ENCODE assay signal across 20 cellular contexts in the genomic region with DNA sequence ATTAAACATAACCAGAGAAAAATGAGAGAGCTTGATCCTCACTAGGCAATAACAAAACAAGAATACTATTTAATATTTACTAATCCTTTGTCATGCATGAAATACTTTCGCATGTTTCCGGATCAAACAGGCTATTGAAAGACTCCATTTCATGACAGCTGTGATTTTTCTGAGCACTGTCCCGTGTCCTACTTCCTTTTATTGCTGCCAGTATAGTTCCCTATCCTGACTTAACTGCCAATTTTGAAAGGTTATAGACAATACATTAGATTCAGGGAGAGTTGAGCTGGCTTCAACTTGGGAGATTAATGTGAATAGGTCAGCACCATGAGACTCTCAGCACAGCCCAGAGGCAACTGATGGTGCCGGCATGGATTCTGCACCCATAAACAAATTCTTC.
A peak's percentile ranks its signal among the peaks of the same experiment; 100 is the strongest.
DNase-seq lines count a peak whose midpoint lies in the region; ATAC-seq and TF ChIP-seq lines count a peak whose summit lies in the region.
"Had no signal": no experiment of that assay in that cellular context is flagged by ENCODE, and none has a peak within 500 bp of the region (broad histone marks: within the 10 kb centered on the region; RNA-seq: fewer than 3 reads in every experiment).

No MANE protein-coding gene starts in this region.

- no peaks in the 10 kb centered on the region for H3K9me3 Mint-ChIP-seq in natural killer cell
- no peaks in the 10 kb centered on the region for H3K9me3 Mint-ChIP-seq in natural killer cell treated with Interleukin-12 subunit alpha and Interleukin-12 subunit beta and Interleukin-15 and Interleukin-18, amount 100 ng/mL, for 72 hours
- H3K9me3 Mint-ChIP-seq: stimulated activated naive CD8-positive, alpha-beta T cell treated with anti-CD3 and anti-CD28 coated beads, Interleukin-15, Interleukin-2, amounts not matched to agents 100 ng/mL and 50 ng/mL, for 24 hours had no signal

- H3K36me3 Mint-ChIP-seq in natural killer cell, result no peaks in the 10 kb centered on the region
- H3K36me3 Mint-ChIP-seq in natural killer cell treated with Interleukin-12 subunit alpha and Interleukin-12 subunit beta and Interleukin-15 and Interleukin-18, amount 100 ng/mL, for 72 hours, result peaks cover 6% of the 10 kb centered on the region

- no peaks in the 10 kb centered on the region for H3K4me1 ChIP-seq in lower lobe of right lung
- H3K4me1 ChIP-seq: gastrocnemius medialis had no signal

- H3K4me3 ChIP-seq in lower lobe of right lung, result no peak overlapping the region
- H3K4me3 ChIP-seq: cardiac muscle cell, gastrocnemius medialis had no signal

- H3K27me3 ChIP-seq in lower lobe of right lung (ENCODE audit: low read depth), result no peaks in the 10 kb centered on the region
- H3K27me3 ChIP-seq: cardiac muscle cell, gastrocnemius medialis had no signal

- no peaks in the 10 kb centered on the region for H3K27me3 Mint-ChIP-seq in natural killer cell (ENCODE audit: low read depth in 2 of 2)
- H3K27me3 Mint-ChIP-seq in natural killer cell treated with Interleukin-12 subunit alpha and Interleukin-12 subunit beta and Interleukin-15 and Interleukin-18, amount 100 ng/mL, for 72 hours, result no peaks in the 10 kb centered on the region
- H3K27me3 Mint-ChIP-seq: activated naive CD8-positive, alpha-beta T cell treated with anti-CD3 and anti-CD28 coated beads, Interleukin-2, amount 10 ng/mL, durations not matched to agents 7 days and 5 days; stimulated activated naive CD8-positive, alpha-beta T cell treated with anti-CD3 and anti-CD28 coated beads, Interleukin-15, Interleukin-2, amounts not matched to agents 100 ng/mL and 50 ng/mL, for 24 hours had no signal

- DNase-seq in natural killer cell (no peak), NAMALWA (ENCODE audit: low spot score) (peak; percentile 35), lower lobe of right lung (no peak), GF-D8 (lab: John Stamatoyannopoulos, UW) (no peak), islet precursor cell (no peak)
- DNase-seq in natural killer cell treated with Interleukin-12 subunit alpha and Interleukin-12 subunit beta and Interleukin-15 and Interleukin-18, amount 100 ng/mL, for 72 hours (ENCODE audit: low spot score), result no peak
- DNase-seq: ACHN; activated CD4-positive, alpha-beta T cell treated with anti-CD3 and anti-CD28 coated beads for 48 hours; activated naive CD8-positive, alpha-beta T cell treated with anti-CD3 and anti-CD28 coated beads, Interleukin-2, amount 10 ng/mL, durations not matched to agents 7 days and 5 days; activated T-cell treated with anti-CD3 and anti-CD28 coated beads, Interleukin-2, amount 50 U/mL, for 1 hour; effector memory CD4-positive, alpha-beta T cell; H9; NCI-H187 treated with DMSO at 0.1 percent for 48 hours; RPMI8226; T-helper 2 cell had no signal

- H3K36me3 ChIP-seq in lower lobe of right lung, result no peaks in the 10 kb centered on the region
- H3K36me3 ChIP-seq: cardiac muscle cell, gastrocnemius medialis had no signal

- intact Hi-C loops in natural killer cell (cut with micrococcal nuclease) (no loop called here), lower lobe of right lung (cut with DNase I) (no loop called here)

- H3K4me1 Mint-ChIP-seq in natural killer cell, result peaks cover 70 to 78% of the 10 kb centered on the region in 2 donors
- peaks cover 35 to 45% of the 10 kb centered on the region in 2 donors for H3K4me1 Mint-ChIP-seq in natural killer cell treated with Interleukin-12 subunit alpha and Interleukin-12 subunit beta and Interleukin-15 and Interleukin-18, amount 100 ng/mL, for 72 hours (ENCODE audit: low read depth in 2 of 2)
- H3K4me1 Mint-ChIP-seq: activated naive CD8-positive, alpha-beta T cell treated with anti-CD3 and anti-CD28 coated beads, Interleukin-2, amount 10 ng/mL, durations not matched to agents 7 days and 5 days had no signal

- ATAC-seq in natural killer cell (no peak), lower lobe of right lung (peak; percentile 42 to 66), GM18520 (IDR thresholded peaks at IDR 0.05; ENCODE audit: unreplicated experiment) (no peak), HG03108 (IDR thresholded peaks at IDR 0.05; ENCODE audit: unreplicated experiment) (no peak)
- ATAC-seq in natural killer cell treated with Interleukin-12 subunit alpha and Interleukin-12 subunit beta and Interleukin-15 and Interleukin-18, amount 100 ng/mL, for 72 hours, result no peak
- ATAC-seq: gastrocnemius medialis had no signal

- H3K27ac ChIP-seq in lower lobe of right lung, result no peak overlapping the region
- H3K27ac ChIP-seq: cardiac muscle cell, gastrocnemius medialis had no signal

- H3K4me3 Mint-ChIP-seq in natural killer cell, result no peak overlapping the region
- no peak overlapping the region for H3K4me3 Mint-ChIP-seq in natural killer cell treated with Interleukin-12 subunit alpha and Interleukin-12 subunit beta and Interleukin-15 and Interleukin-18, amount 100 ng/mL, for 72 hours
- H3K4me3 Mint-ChIP-seq: activated naive CD8-positive, alpha-beta T cell treated with anti-CD3 and anti-CD28 coated beads, Interleukin-2, amount 10 ng/mL, durations not matched to agents 7 days and 5 days; H9; stimulated activated naive CD8-positive, alpha-beta T cell treated with anti-CD3 and anti-CD28 coated beads, Interleukin-15, Interleukin-2, amounts not matched to agents 100 ng/mL and 50 ng/mL, for 24 hours had no signal

- TF ChIP-seq CTCF in natural killer cell (IDR thresholded peaks at IDR 0.05) (no peak), lower lobe of right lung (IDR thresholded peaks at IDR 0.05) (no peak)

- peak overlapping the region; percentile 35 to 44 for H3K27ac Mint-ChIP-seq in natural killer cell
- H3K27ac Mint-ChIP-seq in natural killer cell treated with Interleukin-12 subunit alpha and Interleukin-12 subunit beta and Interleukin-15 and Interleukin-18, amount 100 ng/mL, for 72 hours, result no peak overlapping the region
- H3K27ac Mint-ChIP-seq: activated naive CD8-positive, alpha-beta T cell treated with anti-CD3 and anti-CD28 coated beads, Interleukin-2, amount 10 ng/mL, durations not matched to agents 7 days and 5 days; H9; stimulated activated naive CD8-positive, alpha-beta T cell treated with anti-CD3 and anti-CD28 coated beads, Interleukin-15, Interleukin-2, amounts not matched to agents 100 ng/mL and 50 ng/mL, for 24 hours had no signal

- H3K9me3 ChIP-seq in lower lobe of right lung, result no peaks in the 10 kb centered on the region
- H3K9me3 ChIP-seq: gastrocnemius medialis had no signal

Comparison
In these comparisons a context has a peak if more than half of its experiments do, and no peak if none do; other contexts are left out.
1. H3K27ac Mint-ChIP-seq: peak in natural killer cell (2 of 2); none in natural killer cell treated with Interleukin-12 subunit alpha and Interleukin-12 subunit beta and Interleukin-15 and Interleukin-18, amount 100 ng/mL, for 72 hours (0 of 2).
2. ATAC-seq: peak in lower lobe of right lung (2 of 2); none in natural killer cell (0 of 3), natural killer cell treated with Interleukin-12 subunit alpha and Interleukin-12 subunit beta and Interleukin-15 and Interleukin-18, amount 100 ng/mL, for 72 hours (0 of 2), GM18520 (single experiment) and HG03108 (single experiment).